ENCODE assay signal across 12 cellular contexts in the genomic region with DNA sequence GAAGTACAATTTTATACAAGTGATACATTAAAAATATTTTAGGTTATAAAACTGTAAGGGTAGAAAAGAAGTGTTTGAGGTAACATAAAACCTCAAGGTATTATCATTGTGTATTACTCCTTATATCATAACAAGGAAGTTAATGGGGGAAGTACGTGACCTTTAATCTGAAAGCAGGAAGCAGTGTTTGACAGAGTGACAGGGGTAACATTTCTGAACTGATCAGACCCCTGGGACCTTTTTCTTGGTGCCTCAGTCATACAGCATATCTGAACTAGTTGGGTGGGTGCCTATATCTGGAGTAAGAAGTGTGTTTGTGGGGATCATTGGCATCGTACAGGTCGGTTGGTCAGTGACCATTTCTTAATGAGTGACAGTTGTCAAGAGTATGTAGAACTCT.
A peak's percentile ranks its signal among the peaks of the same experiment; 100 is the strongest.
DNase-seq lines count a peak whose midpoint lies in the region; TF ChIP-seq lines count a peak whose summit lies in the region.
"Had no signal": no experiment of that assay in that cellular context is flagged by ENCODE, and none has a peak within 500 bp of the region (broad histone marks: within the 10 kb centered on the region; RNA-seq: fewer than 3 reads in every experiment).

No MANE protein-coding gene starts in this region.

- TF ChIP-seq CTCF in SU-DHL-6 (IDR thresholded peaks at IDR 0.05; ENCODE audit: insufficient read depth, low read length, poor library complexity, severe bottlenecking), result no peak

- H3K9me3 Mint-ChIP-seq in activated naive CD4-positive, alpha-beta T cell treated with anti-CD3 and anti-CD28 coated beads, Interleukin-2, amount 10 ng/mL, durations not matched to agents 7 days and 5 days, result no peaks in the 10 kb centered on the region

- H3K27ac ChIP-seq in SU-DHL-6 (ENCODE audit: low read depth, low read length), result peak overlapping the region; percentile 87

- H3K9ac ChIP-seq in SU-DHL-6 (ENCODE audit: low read length), result no peak overlapping the region

- H3F3A ChIP-seq in SU-DHL-6 (ENCODE audit: insufficient read depth), result peaks cover 37% of the 10 kb centered on the region

- no peaks in the 10 kb centered on the region for H3K9me3 ChIP-seq in SU-DHL-6 (ENCODE audit: insufficient read depth, low read length)

- no peaks in the 10 kb centered on the region for H4K20me1 ChIP-seq in SU-DHL-6 (ENCODE audit: low read depth, low read length)

- peaks cover 13% of the 10 kb centered on the region; the same call in 1 of the 2 replicates for H3K36me3 ChIP-seq in SU-DHL-6 (ENCODE audit: low read length)

- H3K27me3 ChIP-seq in SU-DHL-6 (ENCODE audit: low read length), result no peaks in the 10 kb centered on the region

- H2AFZ ChIP-seq in SU-DHL-6 (ENCODE audit: low read depth, low read length, severe bottlenecking), result no peak overlapping the region

- no peaks in the 10 kb centered on the region for H3K79me2 ChIP-seq in SU-DHL-6 (ENCODE audit: insufficient read depth, low read length)

- H3K9me2 ChIP-seq in SU-DHL-6 (replicated peaks; ENCODE audit: insufficient read depth, low read length), result no peaks in the 10 kb centered on the region

- H3K4me1 Mint-ChIP-seq in activated naive CD4-positive, alpha-beta T cell treated with anti-CD3 and anti-CD28 coated beads, Interleukin-2, amount 10 ng/mL, durations not matched to agents 7 days and 5 days, result peaks cover 50% of the 10 kb centered on the region

- H3K4me3 Mint-ChIP-seq in activated naive CD4-positive, alpha-beta T cell treated with anti-CD3 and anti-CD28 coated beads, Interleukin-2, amount 10 ng/mL, durations not matched to agents 7 days and 5 days, result no peak overlapping the region

- peaks cover 71% of the 10 kb centered on the region for H3K36me3 Mint-ChIP-seq in activated naive CD4-positive, alpha-beta T cell treated with anti-CD3 and anti-CD28 coated beads, Interleukin-2, amount 10 ng/mL, durations not matched to agents 7 days and 5 days

- H3K27me3 Mint-ChIP-seq in activated naive CD4-positive, alpha-beta T cell treated with anti-CD3 and anti-CD28 coated beads, Interleukin-2, amount 10 ng/mL, durations not matched to agents 7 days and 5 days, result no peaks in the 10 kb centered on the region

- H3K4me3 ChIP-seq in SU-DHL-6 (ENCODE audit: insufficient read depth, low read length, poor library complexity, severe bottlenecking), result no peak overlapping the region

- CTCF ChIA-PET in activated naive CD4-positive, alpha-beta T cell treated with anti-CD3 and anti-CD28 coated beads, Interleukin-2, amount 10 ng/mL, durations not matched to agents 7 days and 5 days (lab: Charles Lee), result no interaction called here

- peak overlapping the region; percentile 89 for H3K4me2 ChIP-seq in SU-DHL-6 (ENCODE audit: low read depth, low read length, poor library complexity, severe bottlenecking)

- no peak for DNase-seq in activated naive CD4-positive, alpha-beta T cell treated with anti-CD3 and anti-CD28 coated beads, Interleukin-2, amount 10 ng/mL, durations not matched to agents 7 days and 5 days
- DNase-seq in activated naive CD4-positive, alpha-beta T cell (lab: John Stamatoyannopoulos, UW), result no peak
- peak; percentile 16 for DNase-seq in germinal center (ENCODE audit: low spot score)
- DNase-seq in OCI-M2 (lab: John Stamatoyannopoulos, UW; ENCODE audit: unreplicated experiment), result no peak
- DNase-seq in activated gamma-delta T cell (lab: John Stamatoyannopoulos, UW), result no peak
- no peak for DNase-seq in SW480 (ENCODE audit: low spot score)
- DNase-seq: amniotic stem cell, DMS153, NCI-H1105 treated with DMSO at 0.1 percent for 48 hours, substantia nigra, T1000 had no signal

- H3K27ac Mint-ChIP-seq in activated naive CD4-positive, alpha-beta T cell treated with anti-CD3 and anti-CD28 coated beads, Interleukin-2, amount 10 ng/mL, durations not matched to agents 7 days and 5 days, result peak overlapping the region; percentile 81
